1 cellular context compared by ENCODE assay signal in the genomic region with DNA sequence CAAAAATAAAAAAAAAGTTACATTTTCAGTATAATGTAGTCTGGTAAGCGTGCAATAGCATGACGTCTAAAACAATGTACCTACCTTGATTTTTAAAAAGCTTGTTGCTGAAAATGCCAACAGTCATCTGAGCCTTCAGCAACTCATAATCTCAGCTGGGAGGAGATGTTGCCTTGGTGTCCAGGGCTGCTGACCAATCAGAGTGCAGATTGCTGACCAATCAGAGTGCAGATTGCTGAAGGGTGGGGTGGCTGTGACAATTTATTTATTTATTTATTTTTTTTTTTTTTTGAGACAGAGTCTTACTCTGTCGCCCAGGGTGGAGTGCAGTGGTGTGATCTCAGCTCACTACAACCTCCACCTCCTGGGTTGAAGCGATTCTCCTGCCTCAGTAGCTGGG.
TF ChIP-seq lines count a peak whose summit lies in the region.

No MANE protein-coding gene starts in this region.

TF ChIP-seq in HCT116, 20 proteins besides CTCF, POLR2A, EP300 and RAD21:
- TF ChIP-seq SP1 (IDR thresholded peaks at IDR 0.05; ENCODE audit: low read depth), result peak; percentile 35; the same call in 1 of the 2 replicates
- TF ChIP-seq, protein P1, sequence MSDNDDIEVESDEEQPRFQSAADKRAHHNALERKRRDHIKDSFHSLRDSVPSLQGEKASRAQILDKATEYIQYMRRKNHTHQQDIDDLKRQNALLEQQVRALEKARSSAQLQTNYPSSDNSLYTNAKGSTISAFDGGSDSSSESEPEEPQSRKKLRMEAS (IDR thresholded peaks at IDR 0.05), result no peak
